2 cellular contexts compared by ENCODE assay signal in genomic region chr11:93001812-93002211, GRCh38.
TF ChIP-seq lines count a peak whose summit lies in the region.

No MANE protein-coding gene starts in this region.

TF ChIP-seq in A549, 52 proteins besides CTCF, POLR2A, EP300 and RAD21:
- no peak for TF ChIP-seq HOXA7 (CRISPR knock-in tag; IDR thresholded peaks at IDR 0.05)
- TF ChIP-seq CBX8 (IDR thresholded peaks at IDR 0.05), result no peak
- no peak for TF ChIP-seq CBX2 (IDR thresholded peaks at IDR 0.05; ENCODE audit: borderline replicate concordance, low read depth)
- no peak for TF ChIP-seq GATA3 (IDR thresholded peaks at IDR 0.05; ENCODE audit: borderline replicate concordance)
- TF ChIP-seq HOXB5 (CRISPR knock-in tag; IDR thresholded peaks at IDR 0.05), result no peak
- no peak for TF ChIP-seq MAFK (IDR thresholded peaks at IDR 0.05; ENCODE audit: partially characterized antibody)
- no peak for TF ChIP-seq SMC3 (IDR thresholded peaks at IDR 0.05)
- TF ChIP-seq KDM1A (IDR thresholded peaks at IDR 0.05; ENCODE audit: low read depth), result no peak
- TF ChIP-seq ZNF302 (CRISPR knock-in tag; IDR thresholded peaks at IDR 0.05), result no peak
- no peak for TF ChIP-seq POLR2AphosphoS2 (conservative IDR thresholded peaks at IDR 0.05; ENCODE audit: low read length)
- no peak for TF ChIP-seq MYC (IDR thresholded peaks at IDR 0.05; ENCODE audit: borderline replicate concordance, low read length)
- TF ChIP-seq NPAS2 (CRISPR knock-in tag; IDR thresholded peaks at IDR 0.05; ENCODE audit: borderline replicate concordance), result no peak
- no peak for TF ChIP-seq HDAC2 (IDR thresholded peaks at IDR 0.05)
- no peak for TF ChIP-seq REST (IDR thresholded peaks at IDR 0.05)
- TF ChIP-seq RCOR1 (IDR thresholded peaks at IDR 0.05; ENCODE audit: low read depth, low read length), result no peak
- no peak for TF ChIP-seq JUN (IDR thresholded peaks at IDR 0.05)
- TF ChIP-seq FOXS1 (CRISPR knock-in tag; IDR thresholded peaks at IDR 0.05), result no peak
- TF ChIP-seq ZC3H11A (IDR thresholded peaks at IDR 0.05), result no peak
- TF ChIP-seq JUNB (IDR thresholded peaks at IDR 0.05), result no peak
- TF ChIP-seq, protein P1, sequence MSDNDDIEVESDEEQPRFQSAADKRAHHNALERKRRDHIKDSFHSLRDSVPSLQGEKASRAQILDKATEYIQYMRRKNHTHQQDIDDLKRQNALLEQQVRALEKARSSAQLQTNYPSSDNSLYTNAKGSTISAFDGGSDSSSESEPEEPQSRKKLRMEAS (IDR thresholded peaks at IDR 0.05), result no peak

TF ChIP-seq in IMR-90, 13 proteins besides CTCF, POLR2A, EP300 and RAD21:
- TF ChIP-seq ELK1 (IDR thresholded peaks at IDR 0.05; ENCODE audit: borderline replicate concordance, low read depth, low read length) (no peak), BHLHE40 (IDR thresholded peaks at IDR 0.05; ENCODE audit: low read depth, low read length) (no peak), CEBPB (IDR thresholded peaks at IDR 0.05; ENCODE audit: low read depth, low read length) (peak; percentile 55; the same call in 1 of the 2 replicates)
